Comparison of ENCODE assay signal across 16 cellular contexts in the genomic region with DNA sequence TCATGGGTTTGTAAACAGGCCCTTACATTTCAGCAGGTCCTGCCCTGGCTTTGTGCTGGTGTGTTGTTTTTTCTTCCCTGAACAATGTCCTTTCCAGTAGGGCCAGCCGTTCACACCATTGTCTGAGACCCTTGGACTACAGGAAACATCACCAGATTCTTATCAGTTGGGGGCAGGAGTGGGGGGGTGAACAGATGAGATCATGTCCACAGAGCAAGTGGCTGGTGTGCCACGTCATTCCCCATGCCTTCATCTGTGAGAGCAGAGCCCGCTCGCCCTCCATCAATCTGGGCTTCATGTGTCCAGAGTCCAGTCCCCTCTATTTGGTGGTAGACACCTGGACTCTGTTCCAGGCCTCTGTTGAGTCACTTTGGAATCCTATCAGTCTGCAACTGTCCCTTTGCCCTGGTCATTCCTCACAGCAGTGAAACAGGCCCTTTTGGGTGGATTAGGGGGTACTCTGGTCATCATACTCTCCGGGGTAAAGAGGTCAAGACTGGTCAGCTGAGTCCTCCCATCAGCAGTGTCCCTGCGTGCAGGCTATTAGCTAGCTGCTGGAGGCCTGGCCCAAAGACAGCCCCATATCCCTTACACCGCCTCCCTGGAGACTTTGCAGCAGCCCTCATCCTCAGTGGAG. TPM values are rescaled to one million over a fixed set of nuclear protein-coding genes. Genes with fewer than 3 reads are reported as not detected.
DNase-seq lines count a peak whose midpoint lies in the region; ATAC-seq and TF ChIP-seq lines count a peak whose summit lies in the region.
"Had no signal": no experiment of that assay in that cellular context is flagged by ENCODE, and none has a peak within 500 bp of the region (broad histone marks: within the 10 kb centered on the region; RNA-seq: fewer than 3 reads in every experiment).

No MANE protein-coding gene starts in this region.

- POLR2A ChIA-PET in SK-N-SH (lab: Yijun Ruan, JAX) = no interaction called here

- no peak for ATAC-seq in SK-N-SH treated with all-trans-retinoic acid at 6 μM for 48 hours
- ATAC-seq in left lung = no peak
- ATAC-seq in HG03521 (IDR thresholded peaks at IDR 0.05; ENCODE audit: unreplicated experiment) = no peak
- ATAC-seq: activated CD8-positive, alpha-beta T cell treated with anti-CD3 and anti-CD28 coated beads, Interleukin-2, amount 10 ng/mL, durations not matched to agents 7 days and 5 days; Panc1 had no signal

- no peaks in the 10 kb centered on the region for H3K79me2 ChIP-seq in SK-N-SH (ENCODE audit: insufficient read depth)

- TF ChIP-seq RAD21 in SK-N-SH (IDR thresholded peaks at IDR 0.05; ENCODE audit: low read length) = no peak

- H3F3A ChIP-seq in SK-N-SH (replicated peaks; ENCODE audit: insufficient read depth) = no peaks in the 10 kb centered on the region

- no peak overlapping the region for H3K9ac ChIP-seq in SK-N-SH
- no peak overlapping the region for H3K9ac ChIP-seq in subcutaneous abdominal adipose tissue (ENCODE audit: low read length in 5 of 5)

- 81% methylated on average over 6 of the region's 7 CpGs for WGBS in SK-N-SH (ENCODE audit: low lambda C conversion rate)
- WGBS in esophagus muscularis mucosa = 79% methylated on average over 7 of the region's 7 CpGs

- no peak overlapping the region for H3K4me2 ChIP-seq in SK-N-SH

- TF ChIP-seq CTCF in SK-N-SH (IDR thresholded peaks at IDR 0.05) (no peak), left lung (IDR thresholded peaks at IDR 0.05) (no peak), esophagus muscularis mucosa (IDR thresholded peaks at IDR 0.05) (no peak)

- H3K36me3 ChIP-seq in SK-N-SH (replicated peaks in 1 of 2; ENCODE audit: control insufficient read depth in 1 of 2, insufficient read depth in 2 of 2, low read length in 1 of 2) (no peaks in the 10 kb centered on the region), left lung (no peaks in the 10 kb centered on the region), subcutaneous abdominal adipose tissue (ENCODE audit: control insufficient read depth in 5 of 5, insufficient read depth in 5 of 5, low read length in 5 of 5) (peaks cover 0 to 3% (median 0%) of the 10 kb centered on the region in 5 donors), esophagus muscularis mucosa (no peaks in the 10 kb centered on the region)
- H3K36me3 ChIP-seq: ovary, WERI-Rb-1 had no signal

- CTCF ChIA-PET in SK-N-SH (lab: Yijun Ruan, JAX) = interaction anchor here (0.7 to 28.4 kb wide), 4 partner anchors 17 to 41 kb away, joined by 3 to 578 read pairs (median 25); a partner anchor contains a TSS

- H2AFZ ChIP-seq in SK-N-SH (ENCODE audit: low read depth) = no peak overlapping the region

- H3K27me3 ChIP-seq in SK-N-SH (ENCODE audit: insufficient read depth) (no peaks in the 10 kb centered on the region), left lung (no peaks in the 10 kb centered on the region), subcutaneous abdominal adipose tissue (ENCODE audit: control insufficient read depth in 5 of 5, insufficient read depth in 4 of 5, low read length in 5 of 5) (no peaks in the 10 kb centered on the region), esophagus muscularis mucosa (no peaks in the 10 kb centered on the region)
- H3K27me3 ChIP-seq: ovary had no signal

- no peaks in the 10 kb centered on the region for H3K9me2 ChIP-seq in SK-N-SH

- TF ChIP-seq EP300 in SK-N-SH (IDR thresholded peaks at IDR 0.05; ENCODE audit: borderline replicate concordance in 1 of 2, low read depth in 1 of 2, low read length in 1 of 2) (no peak), esophagus muscularis mucosa (IDR thresholded peaks at IDR 0.05) (no peak)

- intact Hi-C loops in left lung (cut with DNase I) = no loop called here
- intact Hi-C loops in esophagus muscularis mucosa (cut with DNase I) = no loop called here

- H3K27ac ChIP-seq in SK-N-SH (ENCODE audit: low read depth in 2 of 2, low read length in 1 of 2) (no peak overlapping the region), left lung (peak overlapping the region; percentile 45 to 59), subcutaneous abdominal adipose tissue (ENCODE audit: low read depth, low read length) (peak overlapping the region; percentile 62), esophagus muscularis mucosa (replicated peaks in 1 of 4) (peak overlapping the region in 2 of 4 donors; percentile 3 to 18)
- H3K27ac ChIP-seq: ovary, WERI-Rb-1 had no signal

- no peaks in the 10 kb centered on the region for H3K9me3 ChIP-seq in SK-N-SH
- no peaks in the 10 kb centered on the region for H3K9me3 ChIP-seq in left lung
- H3K9me3 ChIP-seq in subcutaneous abdominal adipose tissue (ENCODE audit: control insufficient read depth in 5 of 5, low read length in 5 of 5) = no peaks in the 10 kb centered on the region
- H3K9me3 ChIP-seq in esophagus muscularis mucosa = no peaks in the 10 kb centered on the region
- H3K9me3 ChIP-seq: ovary had no signal

- no peak for TF ChIP-seq POLR2A in esophagus muscularis mucosa (IDR thresholded peaks at IDR 0.05; ENCODE audit: low read depth)

- DNase-seq in SK-N-SH (peak; percentile 23), dermis microvascular lymphatic vessel endothelial cell (ENCODE audit: low read depth in 2 of 2) (peak; percentile 87 to 100), left lung (no peak), esophagus muscularis mucosa (ENCODE audit: extremely low spot score) (no peak)
- DNase-seq in activated CD4-positive, CD25-positive, alpha-beta regulatory T cell treated with anti-CD3 and anti-CD28 coated beads, Interleukin-2, amount 50 U/mL, for 72 hours = no peak
- DNase-seq: activated CD8-positive, alpha-beta T cell treated with anti-CD3 and anti-CD28 coated beads, Interleukin-2, amount 10 ng/mL, durations not matched to agents 7 days and 5 days; DMS53; KG1; NCI-H1092 treated with DMSO at 0.1 percent for 48 hours; stimulated activated naive CD4-positive, alpha-beta T cell had no signal

- H3K4me3 ChIP-seq in SK-N-SH (ENCODE audit: low read depth in 2 of 2, low read length in 1 of 2) (no peak overlapping the region), left lung (no peak overlapping the region), subcutaneous abdominal adipose tissue (ENCODE audit: low read depth in 1 of 5, low read length in 5 of 5) (no peak overlapping the region), esophagus muscularis mucosa (no peak overlapping the region)
- H3K4me3 ChIP-seq: ovary had no signal

- no peaks in the 10 kb centered on the region for H4K20me1 ChIP-seq in SK-N-SH (ENCODE audit: insufficient read depth)

- H3K4me1 ChIP-seq in SK-N-SH (ENCODE audit: control insufficient read depth in 1 of 2, insufficient read depth in 2 of 2, low read depth in 1 of 2, low read length in 1 of 2) = peaks cover 0 to 7% of the 10 kb centered on the region in 2 experiments; a peak in 1 of 4 replicates
- H3K4me1 ChIP-seq in left lung = peaks cover 0 to 31% of the 10 kb centered on the region in 2 donors
- peaks cover 23 to 65% (median 57%) of the 10 kb centered on the region in 5 donors for H3K4me1 ChIP-seq in subcutaneous abdominal adipose tissue (ENCODE audit: control insufficient read depth in 5 of 5, insufficient read depth in 5 of 5, low read length in 5 of 5)
- peaks cover 23 to 49% (median 24%) of the 10 kb centered on the region in 4 donors for H3K4me1 ChIP-seq in esophagus muscularis mucosa

TF ChIP-seq in SK-N-SH, 30 proteins besides CTCF, POLR2A, EP300 and RAD21 (continues in another document):
- TF ChIP-seq FOSL2 (IDR thresholded peaks at IDR 0.05; ENCODE audit: borderline replicate concordance, low read depth) = no peak

TF ChIP-seq in SK-N-SH treated with all-trans-retinoic acid at 6 μM for 48 hours, 23 proteins besides CTCF, POLR2A, EP300 and RAD21 (continues in another document):
- TF ChIP-seq ZNF70 (CRISPR knock-in tag; IDR thresholded peaks at IDR 0.05) (no peak), TOX (CRISPR knock-in tag; IDR thresholded peaks at IDR 0.05; ENCODE audit: borderline replicate concordance) (no peak)

RNA-seq across cellular contexts. Expression of a gene that starts 15.0 kb away (rescaled TPM):
- 0.10 and 0.13 TPM in 2 replicates for polyA plus RNA-seq in SK-N-SH (2012; rRNA removed)
- 0.05 and 0.09 TPM in 2 replicates for polyA plus RNA-seq in SK-N-SH (2012; cell fraction: cytosol; rRNA removed)
- 0.07 and 0.12 TPM in 2 replicates for polyA plus RNA-seq in SK-N-SH (2012; cell fraction: nucleus; rRNA removed)
- total RNA-seq in dermis microvascular lymphatic vessel endothelial cell = 23.0 and 35.9 TPM in 2 replicates
- total RNA-seq in left lung = 10 to 100 TPM; 30.5 to 36.5 TPM
- 10 to 100 TPM in 3 of 4 donors, 1 to 10 TPM in 1; 7.1 to 39.2 (median 22.2) TPM for total RNA-seq in esophagus muscularis mucosa

RNA-seq across cellular contexts. Expression of a gene that starts 19.4 kb away (rescaled TPM):
- polyA plus RNA-seq in SK-N-SH (2012; rRNA removed) = 8.6 and 11.3 TPM in 2 replicates
- 9.3 and 9.9 TPM in 2 replicates for polyA plus RNA-seq in SK-N-SH (2012; cell fraction: cytosol; rRNA removed)
- 17.8 and 26.3 TPM in 2 replicates for polyA plus RNA-seq in SK-N-SH (2012; cell fraction: nucleus; rRNA removed)
- total RNA-seq in dermis microvascular lymphatic vessel endothelial cell (3.0 TPM in 2 replicates), left lung (1 to 10 TPM; 3.9 to 6.5 TPM), esophagus muscularis mucosa (10 to 100 TPM in 1 of 4 donors, 1 to 10 TPM in 3; 7.0 to 22.0 (median 8.2) TPM)

RNA-seq across cellular contexts. Expression of a gene that starts 20.1 kb away (rescaled TPM):
- 66.5 and 66.8 TPM in 2 replicates for polyA plus RNA-seq in SK-N-SH (2012; rRNA removed)
- 50.1 and 52.4 TPM in 2 replicates for polyA plus RNA-seq in SK-N-SH (2012; cell fraction: cytosol; rRNA removed)
- 201 and 241 TPM in 2 replicates for polyA plus RNA-seq in SK-N-SH (2012; cell fraction: nucleus; rRNA removed)
- 76.9 and 96.7 TPM in 2 replicates for total RNA-seq in dermis microvascular lymphatic vessel endothelial cell
- total RNA-seq in left lung = 10 to 100 TPM; 66.6 to 69.8 TPM
- 10 to 100 TPM; 51.5 to 82.9 (median 72.7) TPM for total RNA-seq in esophagus muscularis mucosa

RNA-seq across cellular contexts. Expression of a gene that starts 23.9 kb away (rescaled TPM):
- 2.6 and 3.0 TPM in 2 replicates for polyA plus RNA-seq in SK-N-SH (2012; rRNA removed)
- 3.3 and 3.6 TPM in 2 replicates for polyA plus RNA-seq in SK-N-SH (2012; cell fraction: cytosol; rRNA removed)
- 2.5 and 3.3 TPM in 2 replicates for polyA plus RNA-seq in SK-N-SH (2012; cell fraction: nucleus; rRNA removed)
- total RNA-seq in dermis microvascular lymphatic vessel endothelial cell (0.13 TPM in 1 of 2 replicates, not detected in the other), left lung (100 to 1,000 TPM in 1 of 2 donors, 10 to 100 TPM in 1; 30.7 to 117 TPM), esophagus muscularis mucosa (1 to 10 TPM in 3 of 4 donors, not detected in 1; 1.2 to 7.1 (median 4.0) TPM)

RNA-seq across cellular contexts. Expression of a gene that starts 25.5 kb away (rescaled TPM):
- 77.5 and 95.1 TPM in 2 replicates for polyA plus RNA-seq in SK-N-SH (2012; rRNA removed)
- 18.6 and 26.5 TPM in 2 replicates for polyA plus RNA-seq in SK-N-SH (2012; cell fraction: cytosol; rRNA removed)
- polyA plus RNA-seq in SK-N-SH (2012; cell fraction: nucleus; rRNA removed) = 448 and 541 TPM in 2 replicates
- total RNA-seq in dermis microvascular lymphatic vessel endothelial cell (27.7 and 38.3 TPM in 2 replicates), left lung (100 to 1,000 TPM in 1 of 2 donors, 10 to 100 TPM in 1; 72.6 to 104 TPM), esophagus muscularis mucosa (100 to 1,000 TPM in 2 of 4 donors, 10 to 100 TPM in 2; 71.9 to 110 (median 88.0) TPM)

Comparison
In these comparisons a context has a peak if more than half of its experiments do, and no peak if none do; other contexts are left out.
1. DNase-seq: peak in SK-N-SH (single experiment) and dermis microvascular lymphatic vessel endothelial cell (2 of 2); none in left lung (0 of 2), activated CD4-positive, CD25-positive, alpha-beta regulatory T cell treated with anti-CD3 and anti-CD28 coated beads, Interleukin-2, amount 50 U/mL, for 72 hours (single experiment) and esophagus muscularis mucosa (single experiment).
2. H3K27ac ChIP-seq: peak in left lung (2 of 2) and subcutaneous abdominal adipose tissue (single experiment); none in SK-N-SH (0 of 2).